Comparison of ENCODE assay signal across 23 cellular contexts in the genomic region with DNA sequence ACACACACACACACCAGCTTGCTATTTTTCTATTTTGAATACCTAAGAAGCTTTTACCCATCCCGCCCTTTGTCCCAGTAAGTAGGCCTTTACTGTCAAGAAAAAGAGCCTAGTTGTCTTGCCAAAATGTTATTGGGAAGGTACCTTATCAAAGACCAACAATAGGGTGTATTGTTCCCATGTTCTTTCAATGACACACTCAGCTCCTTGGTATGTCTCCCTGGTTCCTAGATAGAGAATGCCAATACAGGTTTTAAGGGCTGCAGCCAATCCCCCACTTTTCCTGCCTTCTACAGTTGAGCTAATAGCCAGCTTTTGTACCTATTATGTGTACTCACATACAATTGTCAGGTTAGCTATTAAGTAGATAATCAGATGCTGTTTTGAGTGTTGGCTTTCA.
A peak's percentile ranks its signal among the peaks of the same experiment; 100 is the strongest.
DNase-seq lines count a peak whose midpoint lies in the region; ATAC-seq, FAIRE-seq and TF ChIP-seq lines count a peak whose summit lies in the region.
"Had no signal": no experiment of that assay in that cellular context is flagged by ENCODE, and none has a peak within 500 bp of the region (broad histone marks: within the 10 kb centered on the region; RNA-seq: fewer than 3 reads in every experiment).

No MANE protein-coding gene starts in this region.

- no peaks in the 10 kb centered on the region for H4K20me1 ChIP-seq in keratinocyte (ENCODE audit: control insufficient read depth, extremely low read depth, insufficient read depth, low read length)

- FAIRE-seq in keratinocyte (lab: Jason Lieb, UNC) = peak; percentile 68
- FAIRE-seq in urothelium cell line (lab: Jason Lieb, UNC) = peak; percentile 69
- FAIRE-seq: D721Med, GM12892, GM18507 had no signal

- no peak overlapping the region for H2AFZ ChIP-seq in keratinocyte (ENCODE audit: control insufficient read depth, low read length)

- H3K9ac ChIP-seq in keratinocyte (ENCODE audit: control insufficient read depth, extremely low read depth, insufficient read depth, low read length) = no peak overlapping the region
- H3K9ac ChIP-seq: KMS-11 had no signal

- H3K4me3 ChIP-seq in keratinocyte (ENCODE audit: control insufficient read depth in 2 of 3, extremely low read depth in 1 of 3, insufficient read depth in 2 of 3, low read depth in 1 of 3, low read length in 3 of 3) = no peak overlapping the region
- H3K4me3 ChIP-seq: MG63 had no signal

- H3K9me1 ChIP-seq in keratinocyte (ENCODE audit: control insufficient read depth, extremely low read depth, insufficient read depth, low read length) = no peaks in the 10 kb centered on the region

- peaks cover 27% of the 10 kb centered on the region for H3K4me1 ChIP-seq in keratinocyte (ENCODE audit: control insufficient read depth, extremely low read depth, insufficient read depth, low read length)

- DNase-seq in M059J (ENCODE audit: low read depth) = peak; percentile 24
- DNase-seq in astrocyte of the hippocampus (ENCODE audit: low read depth, low spot score) = peak; percentile 18
- peak; percentile 9 for DNase-seq in keratinocyte (ENCODE audit: low read depth, low spot score)
- peak; percentile 57 for DNase-seq in urothelium cell line (ENCODE audit: low spot score)
- no peak for DNase-seq in OCI-M1 (lab: John Stamatoyannopoulos, UW)
- no peak for DNase-seq in NCI-H2081 treated with DMSO at 0.1 percent for 48 hours (lab: John Stamatoyannopoulos, UW)
- DNase-seq: ACHN; C1 segment of cervical spinal cord; CD8-positive, alpha-beta memory T cell; GOT3; MG63; NCI-H1048; NCI-H1436; NCI-H1930; NCI-H2171; NCI-H526; SHP77 had no signal

- H3K27me3 ChIP-seq in keratinocyte (ENCODE audit: control insufficient read depth, extremely low read depth, insufficient read depth, low read length) = no peaks in the 10 kb centered on the region
- H3K27me3 ChIP-seq: MG63 had no signal

- H3K36me3 ChIP-seq in keratinocyte (ENCODE audit: control insufficient read depth in 2 of 2, extremely low read depth in 1 of 2, insufficient read depth in 2 of 2, low read length in 2 of 2) = no peaks in the 10 kb centered on the region
- H3K36me3 ChIP-seq: MG63 had no signal

- dilution Hi-C loops in keratinocyte (cut with MboI; ENCODE audit: extremely low pct_ligation_motif_present, low sequenced_read_pairs) = no loop called here

- no peaks in the 10 kb centered on the region for H3K9me3 ChIP-seq in keratinocyte (ENCODE audit: control insufficient read depth, low read depth, low read length)
- H3K9me3 ChIP-seq: MG63 had no signal

- H3K4me2 ChIP-seq in keratinocyte (ENCODE audit: control insufficient read depth, extremely low read depth, insufficient read depth, low read depth, low read length) = no peak overlapping the region
- H3K4me2 ChIP-seq: KMS-11 had no signal

- no peak for ATAC-seq in HG02759 (IDR thresholded peaks at IDR 0.05; ENCODE audit: unreplicated experiment)
- ATAC-seq: Panc1 had no signal

- peak overlapping the region; percentile 11 for H3K27ac ChIP-seq in keratinocyte (ENCODE audit: control insufficient read depth, insufficient read depth, low read length)
- H3K27ac ChIP-seq: KMS-11 had no signal

- H3K79me2 ChIP-seq in keratinocyte (ENCODE audit: control insufficient read depth, insufficient read depth, low read length) = no peaks in the 10 kb centered on the region

- no peak for TF ChIP-seq CTCF in keratinocyte (optimal IDR thresholded peaks at IDR 0.05 in 1 of 3, IDR thresholded peaks at IDR 0.05 in 1 of 3, conservative IDR thresholded peaks at IDR 0.05 in 1 of 3; ENCODE audit: extremely low read depth in 1 of 3, insufficient read depth in 2 of 3, low read length in 3 of 3)

Comparison
In these comparisons a context has a peak if more than half of its experiments do, and no peak if none do; other contexts are left out.
1. DNase-seq: peak in M059J (single experiment), astrocyte of the hippocampus (single experiment), keratinocyte (single experiment) and urothelium cell line (single experiment); none in OCI-M1 (single experiment) and NCI-H2081 treated with DMSO at 0.1 percent for 48 hours (single experiment).